8 cellular contexts compared by ENCODE assay signal in the genomic region with DNA sequence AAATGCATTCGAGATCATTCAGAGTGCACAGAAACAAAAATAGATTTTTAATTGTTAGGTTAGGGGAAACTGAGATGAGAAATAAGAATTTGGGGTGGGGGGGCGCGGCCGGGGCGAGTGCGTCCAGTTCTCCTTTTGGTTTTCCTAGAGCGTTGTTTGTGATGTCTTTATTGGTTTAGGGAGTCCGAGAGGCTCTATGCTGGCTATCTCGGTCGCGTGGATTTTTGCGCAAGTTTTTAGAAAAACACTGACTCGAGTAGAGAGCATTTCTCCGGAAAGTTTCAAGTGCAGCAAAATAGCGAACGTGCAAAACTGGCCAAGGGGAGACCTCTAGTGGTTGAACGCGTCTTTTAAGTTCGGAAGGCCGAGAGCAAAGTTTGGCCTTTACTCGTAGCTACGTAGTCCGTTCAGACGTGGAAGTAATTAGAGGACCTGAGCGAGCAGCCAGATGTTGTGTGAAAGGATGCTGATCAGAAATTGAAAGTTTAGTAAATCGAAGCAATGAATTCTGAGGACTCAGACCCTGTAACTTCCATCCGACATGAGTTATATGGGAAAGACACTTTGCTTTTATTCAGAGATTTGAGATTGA. TPM values are rescaled to one million over a fixed set of nuclear protein-coding genes. Genes with fewer than 3 reads are reported as not detected.
DNase-seq lines count a peak whose midpoint lies in the region; ATAC-seq, FAIRE-seq and TF ChIP-seq lines count a peak whose summit lies in the region.

No MANE protein-coding gene starts in this region.

- H3K9me1 ChIP-seq in endothelial cell of umbilical vein (replicated peaks; ENCODE audit: control insufficient read depth, extremely low read depth, insufficient read depth, low read length) = no peaks in the 10 kb centered on the region

- DNase-seq in CD8-positive, alpha-beta memory T cell = peak; percentile 51 to 85 (median 77)
- DNase-seq in NOMO-1 (lab: John Stamatoyannopoulos, UW; ENCODE audit: unreplicated experiment in 2 of 2) (peak; percentile 92), endothelial cell of umbilical vein (ENCODE audit: low read depth, low spot score) (peak; percentile 93), midbrain (lab: John Stamatoyannopoulos, UW) (peak; percentile 88)
- DNase-seq in activated CD8-positive, alpha-beta memory T cell treated with anti-CD3 and anti-CD28 coated beads, Interleukin-2, amount 50 U/mL, for 1 hour (ENCODE audit: extremely low read depth) = peak; percentile 63
- DNase-seq in stimulated activated CD8-positive, alpha-beta memory T cell treated with anti-CD3 and anti-CD28 coated beads, Interleukin-15, amount 100 ng/mL, for 4 hours (ENCODE audit: low read depth in 2 of 2) = peak; percentile 42 to 68

- peak overlapping the region; percentile 92 for H3K9ac ChIP-seq in endothelial cell of umbilical vein (replicated peaks; ENCODE audit: extremely low read depth, insufficient read depth, low read length)

- dilution Hi-C loops in endothelial cell of umbilical vein (cut with MboI; ENCODE audit: extremely low pct_ligation_motif_present, low sequenced_read_pairs) = no loop called here

- H4K20me1 ChIP-seq in endothelial cell of umbilical vein (replicated peaks; ENCODE audit: control insufficient read depth, extremely low read depth, insufficient read depth, low read length) = peaks cover 7% of the 10 kb centered on the region

- FAIRE-seq in endothelial cell of umbilical vein (lab: Jason Lieb, UNC) = peak; percentile 97

- H3K79me2 ChIP-seq in endothelial cell of umbilical vein (ENCODE audit: control insufficient read depth, insufficient read depth, low read length) = peaks cover 65% of the 10 kb centered on the region

- peak; percentile 80 to 82 for TF ChIP-seq CTCF in endothelial cell of umbilical vein (IDR thresholded peaks at IDR 0.05; ENCODE audit: extremely low read depth in 1 of 2, insufficient read depth in 1 of 2, low read depth in 1 of 2, low read length in 2 of 2)

- peak overlapping the region; percentile 93 to 99 (median 96) for H3K27ac Mint-ChIP-seq in CD8-positive, alpha-beta memory T cell

- H3K27me3 ChIP-seq in CD8-positive, alpha-beta memory T cell (ENCODE audit: insufficient read depth, low read length, poor library complexity, severe bottlenecking) = no peaks in the 10 kb centered on the region
- no peaks in the 10 kb centered on the region for H3K27me3 ChIP-seq in endothelial cell of umbilical vein (ENCODE audit: control insufficient read depth in 2 of 2, insufficient read depth in 2 of 2, low read length in 2 of 2)

- POLR2A ChIA-PET in CD8-positive, alpha-beta memory T cell (lab: Charles Lee) = interaction anchor here (0.6 kb wide), 1 partner anchor 271 kb away, joined by 3 read pairs; no protein-coding TSS in a partner anchor
- POLR2A ChIA-PET in endothelial cell of umbilical vein (lab: Charles Lee) = interaction anchor here (1.4 kb wide), 1 partner anchor 246 kb away, joined by 4 read pairs; no protein-coding TSS in a partner anchor

- no peaks in the 10 kb centered on the region for H3K36me3 ChIP-seq in CD8-positive, alpha-beta memory T cell (ENCODE audit: insufficient read depth, low read length)
- H3K36me3 ChIP-seq in endothelial cell of umbilical vein (ENCODE audit: control insufficient read depth in 2 of 2, extremely low read depth in 1 of 2, insufficient read depth in 2 of 2, low read length in 2 of 2) = peaks cover 0 to 9% of the 10 kb centered on the region in 2 experiments

- H2AFZ ChIP-seq in endothelial cell of umbilical vein (ENCODE audit: low read depth, low read length) = no peak overlapping the region

- no peaks in the 10 kb centered on the region for H3K9me3 ChIP-seq in CD8-positive, alpha-beta memory T cell (ENCODE audit: low read length)
- no peaks in the 10 kb centered on the region for H3K9me3 ChIP-seq in endothelial cell of umbilical vein (replicated peaks; ENCODE audit: control insufficient read depth, insufficient read depth, low read length)

- TF ChIP-seq POLR2A in endothelial cell of umbilical vein (IDR thresholded peaks at IDR 0.05; ENCODE audit: low read depth, low read length) = no peak

- CTCF ChIA-PET in CD8-positive, alpha-beta memory T cell (lab: Charles Lee) = interaction anchor here (0.6 to 2.4 kb wide), 32 partner anchors 10 to 1513 kb away, joined by 3 to 22 read pairs (median 3); partner anchors contain the start of genes SAMD3 and TMEM244
- CTCF ChIA-PET in endothelial cell of umbilical vein (lab: Charles Lee) = interaction anchor here (0.6 to 2.6 kb wide), 65 partner anchors 9 to 651 kb away, joined by 3 to 35 read pairs (median 4); partner anchors contain the start of gene ARHGAP18

- ATAC-seq in GM19452 (IDR thresholded peaks at IDR 0.05; ENCODE audit: unreplicated experiment) (peak; percentile 64), HG03571 (IDR thresholded peaks at IDR 0.05; ENCODE audit: unreplicated experiment) (peak; percentile 54)

- peaks cover 0 to 2% of the 10 kb centered on the region in 2 donors for H3K27me3 Mint-ChIP-seq in CD8-positive, alpha-beta memory T cell

- peak overlapping the region; percentile 93 for H3K4me2 ChIP-seq in endothelial cell of umbilical vein (ENCODE audit: insufficient read depth, low read length)

- H3K4me3 ChIP-seq in CD8-positive, alpha-beta memory T cell (ENCODE audit: low read length) = peak overlapping the region; percentile 59
- peak overlapping the region; percentile 80 to 87 (median 84) for H3K4me3 ChIP-seq in endothelial cell of umbilical vein (replicated peaks in 1 of 3; ENCODE audit: insufficient read depth in 1 of 3, low read depth in 1 of 3, low read length in 3 of 3)

- H3K9me3 Mint-ChIP-seq in CD8-positive, alpha-beta memory T cell = no peaks in the 10 kb centered on the region

- peaks cover 0 to 41% (median 10%) of the 10 kb centered on the region in 3 donors for H3K36me3 Mint-ChIP-seq in CD8-positive, alpha-beta memory T cell

- BruUV-seq in endothelial cell of umbilical vein (replicated peaks; lab: Mats Ljungman, UMichigan) = TSS peak; percentile 12

- H3K4me1 ChIP-seq in CD8-positive, alpha-beta memory T cell (ENCODE audit: insufficient read depth, low read length) = peaks cover 8% of the 10 kb centered on the region
- peaks cover 17% of the 10 kb centered on the region for H3K4me1 ChIP-seq in endothelial cell of umbilical vein (ENCODE audit: control insufficient read depth, extremely low read depth, insufficient read depth, low read length)

- H3K27ac ChIP-seq in CD8-positive, alpha-beta memory T cell (ENCODE audit: low read depth, low read length) = peak overlapping the region; percentile 48
- H3K27ac ChIP-seq in endothelial cell of umbilical vein (ENCODE audit: insufficient read depth, low read depth, low read length) = peak overlapping the region; percentile 79

- peak overlapping the region; percentile 98 to 100 (median 99) for H3K4me3 Mint-ChIP-seq in CD8-positive, alpha-beta memory T cell

- H3K4me1 Mint-ChIP-seq in CD8-positive, alpha-beta memory T cell = peaks cover 31 to 47% (median 46%) of the 10 kb centered on the region in 3 donors

- intact Hi-C loops in endothelial cell of umbilical vein (cut with micrococcal nuclease) = loop anchor here (1.0 to 2.0 kb wide), 7 partner anchors 85 to 520 kb away; no protein-coding TSS in a partner anchor

TF ChIP-seq in endothelial cell of umbilical vein, 7 proteins besides CTCF, POLR2A, EP300 and RAD21:
- no peak for TF ChIP-seq POLR2AphosphoS5 (IDR thresholded peaks at IDR 0.05; ENCODE audit: insufficient read depth, low read depth, low read length)
- TF ChIP-seq JUN (IDR thresholded peaks at IDR 0.05; ENCODE audit: borderline replicate concordance, insufficient read depth, insufficient read length, low read depth) = no peak
- TF ChIP-seq, protein P1, sequence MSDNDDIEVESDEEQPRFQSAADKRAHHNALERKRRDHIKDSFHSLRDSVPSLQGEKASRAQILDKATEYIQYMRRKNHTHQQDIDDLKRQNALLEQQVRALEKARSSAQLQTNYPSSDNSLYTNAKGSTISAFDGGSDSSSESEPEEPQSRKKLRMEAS (IDR thresholded peaks at IDR 0.05; ENCODE audit: insufficient read depth, insufficient read length) = no peak
- no peak for TF ChIP-seq MYC (IDR thresholded peaks at IDR 0.05; ENCODE audit: low read depth, low read length)
- no peak for TF ChIP-seq EZH2 (IDR thresholded peaks at IDR 0.05; ENCODE audit: borderline replicate concordance, low read depth, low read length, severe bottlenecking)
- TF ChIP-seq GATA2 (IDR thresholded peaks at IDR 0.05; ENCODE audit: insufficient read depth, insufficient read length, low read depth, low read length) = no peak

RNA-seq across cellular contexts. Expression of gene L3MBTL3, which starts 2.6 kb away (rescaled TPM):
- 10 to 100 TPM; 10.2 to 11.1 TPM for total RNA-seq in CD8-positive, alpha-beta memory T cell
- 6.6 TPM for polyA plus RNA-seq in CD8-positive, alpha-beta memory T cell
- 77.1 and 86.1 TPM in 2 replicates for total RNA-seq in endothelial cell of umbilical vein
- 17.0 and 26.5 TPM in 2 replicates for polyA plus RNA-seq in endothelial cell of umbilical vein
- polyA plus RNA-seq in endothelial cell of umbilical vein (2011; cell fraction: cytosol; rRNA removed) = 25.9 and 27.1 TPM in 2 replicates
- 70.4 and 91.2 TPM in 2 replicates for polyA plus RNA-seq in endothelial cell of umbilical vein (2011; cell fraction: nucleus; rRNA removed)
- polyA plus RNA-seq in endothelial cell of umbilical vein (2012) = 42.5 and 44.9 TPM in 2 replicates
- polyA minus RNA-seq in endothelial cell of umbilical vein = 63.5 and 70.3 TPM in 2 replicates
- 1.1 TPM for polyA minus RNA-seq in endothelial cell of umbilical vein (2011; cell fraction: cytosol; rRNA and poly(A)+ RNA removed)
- 98.3 and 114 TPM in 2 replicates for polyA minus RNA-seq in endothelial cell of umbilical vein (2011; cell fraction: nucleus; rRNA and poly(A)+ RNA removed)

Comparison
In these comparisons a context has a peak if more than half of its experiments do, and no peak if none do; other contexts are left out.
1. Peak in every context shown above with its lines: DNase-seq, ATAC-seq, H3K4me3 ChIP-seq and H3K27ac ChIP-seq.